In the genomic region with DNA sequence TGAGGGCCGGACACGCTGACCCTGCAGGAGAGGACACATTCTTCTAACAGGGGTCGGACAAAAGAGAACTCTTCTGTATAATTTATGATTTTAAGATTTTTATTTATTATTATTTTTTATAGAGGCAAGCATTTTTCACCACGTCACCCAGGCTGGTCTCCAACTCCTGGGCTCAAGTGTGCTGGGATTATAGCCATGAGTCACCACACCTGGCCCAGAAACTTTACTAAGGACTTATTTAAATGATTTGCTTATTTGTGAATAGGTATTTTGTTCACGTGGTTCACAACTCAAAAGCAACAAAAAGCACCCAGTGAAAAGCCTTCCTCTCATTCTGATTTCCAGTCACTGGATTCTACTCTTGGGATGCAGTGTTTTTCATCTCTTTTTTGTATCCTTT, we compare ENCODE assay signal across 19 cellular contexts. TPM values are rescaled to one million over a fixed set of nuclear protein-coding genes. Genes with fewer than 3 reads are reported as not detected.
"Had no signal": no experiment of that assay in that cellular context is flagged by ENCODE, and none has a peak within 500 bp of the region (broad histone marks: within the 10 kb centered on the region; RNA-seq: fewer than 3 reads in every experiment).

No MANE protein-coding gene starts in this region.

- DNase-seq: activated CD4-positive, alpha-beta T cell treated with anti-CD3 and anti-CD28 coated beads, Interleukin-2, amount 10 ng/mL, durations not matched to agents 24 days and 14 days; activated CD8-positive, alpha-beta T cell treated with anti-CD3 and anti-CD28 coated beads for 36 hours; activated naive CD4-positive, alpha-beta T cell treated with Interleukin-2 at 50 U/mL for 16 hours; activated T-cell treated with anti-CD3 and anti-CD28 coated beads, Interleukin-2, amount 50 U/mL, for 1 hour; colonic mucosa; hippocampal formation; islet precursor cell; right lobe of liver; small intestine; stimulated activated CD4-positive, alpha-beta T cell treated with anti-CD3 and anti-CD28 coated beads, Interleukin-4, amount 100 ng/mL, for 24 hours had no signal

- H3K27me3 ChIP-seq: colonic mucosa, right lobe of liver had no signal

- H3K27ac Mint-ChIP-seq: activated CD4-positive, alpha-beta T cell treated with anti-CD3 and anti-CD28 coated beads, Interleukin-2, amount 10 ng/mL, durations not matched to agents 24 days and 14 days; activated CD8-positive, alpha-beta T cell treated with anti-CD3 and anti-CD28 coated beads for 36 hours; activated T-helper 17 cell treated with anti-CD3 and anti-CD28 coated beads, Interleukin-2, amount 50 U/mL, for 72 hours; stimulated activated effector memory CD8-positive, alpha-beta T cell treated with anti-CD3 and anti-CD28 coated beads, Interleukin-12 subunit alpha, Interleukin-12 subunit beta, amount 100 ng/mL, for 72 hours had no signal

- H3K9me3 Mint-ChIP-seq: activated CD4-positive, alpha-beta T cell treated with anti-CD3 and anti-CD28 coated beads, Interleukin-2, amount 10 ng/mL, durations not matched to agents 24 days and 14 days; activated CD8-positive, alpha-beta T cell treated with anti-CD3 and anti-CD28 coated beads for 36 hours; activated T-helper 17 cell treated with anti-CD3 and anti-CD28 coated beads, Interleukin-2, amount 50 U/mL, for 72 hours; central memory CD8-positive, alpha-beta T cell; stimulated activated effector memory CD8-positive, alpha-beta T cell treated with anti-CD3 and anti-CD28 coated beads, Interleukin-12 subunit alpha, Interleukin-12 subunit beta, amount 100 ng/mL, for 72 hours had no signal

- H3K36me3 Mint-ChIP-seq: brain had no signal

- H3K4me3 Mint-ChIP-seq: activated CD4-positive, alpha-beta T cell treated with anti-CD3 and anti-CD28 coated beads, Interleukin-2, amount 10 ng/mL, durations not matched to agents 24 days and 14 days; activated CD8-positive, alpha-beta T cell treated with anti-CD3 and anti-CD28 coated beads for 36 hours; activated T-helper 17 cell treated with anti-CD3 and anti-CD28 coated beads, Interleukin-2, amount 50 U/mL, for 72 hours; central memory CD8-positive, alpha-beta T cell; stimulated activated effector memory CD8-positive, alpha-beta T cell treated with anti-CD3 and anti-CD28 coated beads, Interleukin-12 subunit alpha, Interleukin-12 subunit beta, amount 100 ng/mL, for 72 hours had no signal

- H3K27ac ChIP-seq: colonic mucosa, esophagus muscularis mucosa, right lobe of liver, thoracic aorta had no signal

- H3K4me3 ChIP-seq: colonic mucosa, esophagus muscularis mucosa, right lobe of liver, thoracic aorta had no signal

- FAIRE-seq: small intestine had no signal

- H3K27me3 Mint-ChIP-seq: activated CD8-positive, alpha-beta T cell treated with anti-CD3 and anti-CD28 coated beads for 36 hours; activated T-helper 17 cell treated with anti-CD3 and anti-CD28 coated beads, Interleukin-2, amount 50 U/mL, for 72 hours; central memory CD8-positive, alpha-beta T cell had no signal

- H3K36me3 ChIP-seq: colonic mucosa, esophagus muscularis mucosa, right lobe of liver, thoracic aorta had no signal

- H3K9me3 ChIP-seq: colonic mucosa, esophagus muscularis mucosa, right lobe of liver, thoracic aorta had no signal

RNA-seq across cellular contexts. Expression of gene SERPINF1, which starts 2.3 kb away (rescaled TPM):
- total RNA-seq: activated CD4-positive, alpha-beta T cell treated with anti-CD3 and anti-CD28 coated beads, Interleukin-2, amount 10 ng/mL, durations not matched to agents 24 days and 14 days; activated T-helper 17 cell treated with anti-CD3 and anti-CD28 coated beads, Interleukin-2, amount 50 U/mL, for 72 hours; T-helper 1 cell treated with Interleukin-12 subunit alpha and Interleukin-12 subunit beta and Interleukin-4 antibody, amounts not matched to agents 30 ng/mL and 1 ng/mL, for 36 hours had no signal

RNA-seq across cellular contexts. Expression of gene SERPINF2, which starts 16.9 kb away (rescaled TPM):
- total RNA-seq: pulmonary artery endothelial cell had no signal
- polyA plus RNA-seq: neural cell had no signal
